In genomic region chr6:46207174-46207573, GRCh38 we compare ENCODE assay signal across 23 cellular contexts. TPM values are rescaled to one million over a fixed set of nuclear protein-coding genes. Genes with fewer than 3 reads are reported as not detected.
"Had no signal": no experiment of that assay in that cellular context is flagged by ENCODE, and none has a peak within 500 bp of the region (broad histone marks: within the 10 kb centered on the region; RNA-seq: fewer than 3 reads in every experiment).

No MANE protein-coding gene starts in this region.

- H3K27ac Mint-ChIP-seq: activated CD4-positive, alpha-beta T cell treated with anti-CD3 and anti-CD28 coated beads, Interleukin-2, amount 10 ng/mL, durations not matched to agents 7 days and 5 days; activated CD8-positive, alpha-beta memory T cell treated with anti-CD3 and anti-CD28 coated beads, Interleukin-2, amount 10 ng/mL, durations not matched to agents 7 days and 5 days; activated CD8-positive, alpha-beta T cell treated with anti-CD3 and anti-CD28 coated beads for 36 hours; activated naive CD4-positive, alpha-beta T cell treated with anti-CD3 and anti-CD28 coated beads, Interleukin-2, amount 10 ng/mL, durations not matched to agents 7 days and 5 days; stimulated activated naive B cell treated with anti-CD40 and anti-IgM and Interleukin-4, amounts not matched to agents 10 μg/mL and 1 μg/mL and 100 μg/mL, for 72 hours; T-helper 17 cell had no signal

- H3K4me3 ChIP-seq: pancreas, sigmoid colon, testis, vagina had no signal

- H3K27me3 Mint-ChIP-seq: activated CD8-positive, alpha-beta T cell treated with anti-CD3 and anti-CD28 coated beads for 36 hours had no signal

- H3K36me3 Mint-ChIP-seq: activated CD8-positive, alpha-beta memory T cell treated with anti-CD3 and anti-CD28 coated beads, Interleukin-2, amount 10 ng/mL, durations not matched to agents 7 days and 5 days; activated naive CD4-positive, alpha-beta T cell treated with anti-CD3 and anti-CD28 coated beads, Interleukin-2, amount 10 ng/mL, durations not matched to agents 7 days and 5 days; stimulated activated naive B cell treated with anti-CD40 and anti-IgM and Interleukin-4, amounts not matched to agents 10 μg/mL and 1 μg/mL and 100 μg/mL, for 72 hours had no signal

- H3K27me3 ChIP-seq: neutrophil, pancreas, sigmoid colon, testis, vagina had no signal

- H3K27ac ChIP-seq: epithelial cell of prostate, neutrophil, pancreas, sigmoid colon, testis, vagina, WERI-Rb-1 had no signal

- DNase-seq: activated CD4-positive, alpha-beta T cell treated with anti-CD3 and anti-CD28 coated beads, Interleukin-2, amount 10 ng/mL, durations not matched to agents 7 days and 5 days; activated CD4-positive, CD25-positive, alpha-beta regulatory T cell treated with anti-CD3 and anti-CD28 coated beads, Interleukin-2, amount 50 U/mL, for 72 hours; activated CD8-positive, alpha-beta memory T cell treated with anti-CD3 and anti-CD28 coated beads, Interleukin-2, amount 10 ng/mL, durations not matched to agents 7 days and 5 days; activated CD8-positive, alpha-beta T cell treated with anti-CD3 and anti-CD28 coated beads for 36 hours; activated effector memory CD4-positive, alpha-beta T cell treated with anti-CD3 and anti-CD28 coated beads, Interleukin-2, amount 50 U/mL, for 16 hours; activated naive CD4-positive, alpha-beta T cell treated with anti-CD3 and anti-CD28 coated beads, Interleukin-2, amount 10 ng/mL, durations not matched to agents 7 days and 5 days; activated T-cell treated with anti-CD3 and anti-CD28 coated beads for 4 hours; amygdala; kidney glomerular epithelial cell; pancreas; sigmoid colon; stimulated activated CD4-positive, alpha-beta T cell treated with anti-CD3 and anti-CD28 coated beads, Interleukin-2, amount 100 ng/mL, for 48 hours; stimulated activated CD8-positive, alpha-beta memory T cell treated with anti-CD3 and anti-CD28 coated beads, Interleukin-4, amount 100 ng/mL, for 48 hours; stimulated activated naive B cell treated with anti-CD40 and anti-IgM and Interleukin-4, amounts not matched to agents 10 μg/mL and 1 μg/mL and 100 μg/mL, for 72 hours; T-helper 17 cell; testis; trophoblast cell; WERI-Rb-1 had no signal

- H3K9me3 Mint-ChIP-seq: activated CD4-positive, alpha-beta T cell treated with anti-CD3 and anti-CD28 coated beads, Interleukin-2, amount 10 ng/mL, durations not matched to agents 7 days and 5 days; activated CD8-positive, alpha-beta T cell treated with anti-CD3 and anti-CD28 coated beads for 36 hours; activated naive CD4-positive, alpha-beta T cell treated with anti-CD3 and anti-CD28 coated beads, Interleukin-2, amount 10 ng/mL, durations not matched to agents 7 days and 5 days had no signal

- H3K36me3 ChIP-seq: neutrophil, pancreas, sigmoid colon, vagina, WERI-Rb-1 had no signal

- H3K4me3 Mint-ChIP-seq: activated CD4-positive, alpha-beta T cell treated with anti-CD3 and anti-CD28 coated beads, Interleukin-2, amount 10 ng/mL, durations not matched to agents 7 days and 5 days; activated CD8-positive, alpha-beta memory T cell treated with anti-CD3 and anti-CD28 coated beads, Interleukin-2, amount 10 ng/mL, durations not matched to agents 7 days and 5 days; activated CD8-positive, alpha-beta T cell treated with anti-CD3 and anti-CD28 coated beads for 36 hours; activated naive CD4-positive, alpha-beta T cell treated with anti-CD3 and anti-CD28 coated beads, Interleukin-2, amount 10 ng/mL, durations not matched to agents 7 days and 5 days; nephron; stimulated activated naive B cell treated with anti-CD40 and anti-IgM and Interleukin-4, amounts not matched to agents 10 μg/mL and 1 μg/mL and 100 μg/mL, for 72 hours; T-helper 17 cell had no signal

- H3K9me3 ChIP-seq: neutrophil, pancreas, sigmoid colon, testis, vagina had no signal

- H3K4me1 ChIP-seq: pancreas, sigmoid colon, vagina had no signal

- ATAC-seq: activated CD8-positive, alpha-beta memory T cell treated with anti-CD3 and anti-CD28 coated beads, Interleukin-2, amount 10 ng/mL, durations not matched to agents 7 days and 5 days; activated CD8-positive, alpha-beta T cell treated with anti-CD3 and anti-CD28 coated beads for 36 hours; pancreas; stimulated activated naive B cell treated with anti-CD40 and anti-IgM and Interleukin-4, amounts not matched to agents 10 μg/mL and 1 μg/mL and 100 μg/mL, for 72 hours; T-helper 17 cell had no signal

- H3K4me1 Mint-ChIP-seq: activated CD4-positive, alpha-beta T cell treated with anti-CD3 and anti-CD28 coated beads, Interleukin-2, amount 10 ng/mL, durations not matched to agents 7 days and 5 days; activated CD8-positive, alpha-beta memory T cell treated with anti-CD3 and anti-CD28 coated beads, Interleukin-2, amount 10 ng/mL, durations not matched to agents 7 days and 5 days; activated naive CD4-positive, alpha-beta T cell treated with anti-CD3 and anti-CD28 coated beads, Interleukin-2, amount 10 ng/mL, durations not matched to agents 7 days and 5 days; stimulated activated naive B cell treated with anti-CD40 and anti-IgM and Interleukin-4, amounts not matched to agents 10 μg/mL and 1 μg/mL and 100 μg/mL, for 72 hours; T-helper 17 cell had no signal

RNA-seq across cellular contexts. Expression of gene ENPP5, which starts 36.4 kb away (rescaled TPM):
- total RNA-seq: glomerular endothelial cell had no signal
